Comparison of ENCODE assay signal across 8 cellular contexts in the genomic region with DNA sequence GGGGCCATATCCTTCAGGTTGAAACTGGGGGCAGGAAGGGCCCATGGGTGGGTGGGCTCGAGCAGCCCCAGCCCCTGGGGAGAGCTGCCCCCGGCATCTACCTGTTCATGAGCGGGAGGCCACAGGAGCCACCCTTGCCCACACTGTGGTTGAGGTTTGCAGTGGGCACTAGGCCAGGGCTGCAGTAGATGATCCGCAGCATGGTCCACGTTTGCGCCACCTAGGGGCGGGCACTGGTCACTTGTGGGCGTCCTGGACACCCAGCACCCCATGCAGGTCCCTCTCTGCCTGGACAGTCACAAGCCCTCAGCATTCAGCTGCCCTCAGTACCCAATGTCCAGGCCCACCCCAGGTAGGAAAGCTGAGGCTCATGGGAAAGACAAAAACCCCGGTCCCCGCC. TPM values are rescaled to one million over a fixed set of nuclear protein-coding genes. Genes with fewer than 3 reads are reported as not detected.
A peak's percentile ranks its signal among the peaks of the same experiment; 100 is the strongest.
DNase-seq lines count a peak whose midpoint lies in the region; ATAC-seq and TF ChIP-seq lines count a peak whose summit lies in the region.

No MANE protein-coding gene starts in this region.

- no peak overlapping the region for H3K4me3 ChIP-seq in AG10803 (ENCODE audit: low read length)

- H3K27me3 Mint-ChIP-seq in T-helper 17 cell (no peaks in the 10 kb centered on the region), immature natural killer cell (ENCODE audit: low read depth in 3 of 3) (peaks cover 1 to 12% (median 8%) of the 10 kb centered on the region in 3 donors)

- no peaks in the 10 kb centered on the region for H3K9me3 Mint-ChIP-seq in immature natural killer cell

- H3K4me3 Mint-ChIP-seq in T-helper 17 cell = peak overlapping the region; percentile 28
- peak overlapping the region; percentile 23 to 58 (median 47) for H3K4me3 Mint-ChIP-seq in immature natural killer cell

- no peaks in the 10 kb centered on the region for H3K9me3 ChIP-seq in T-helper 17 cell (ENCODE audit: control insufficient read depth, low read length, poor library complexity, severe bottlenecking)

- H3K27ac Mint-ChIP-seq in T-helper 17 cell = peak overlapping the region; percentile 14
- H3K27ac Mint-ChIP-seq in immature natural killer cell = peak overlapping the region in 3 of 6 donors; percentile 59 to 78 (median 64)

- DNase-seq in AG10803 (ENCODE audit: low read depth) = peak; percentile 40
- no peak for DNase-seq in T-helper 17 cell
- DNase-seq in immature natural killer cell = no peak
- DNase-seq in C1 segment of cervical spinal cord (lab: John Stamatoyannopoulos, UW) = no peak
- DNase-seq in NCI-H524 treated with DMSO at 0.1 percent for 48 hours (lab: John Stamatoyannopoulos, UW) = no peak

- H3K36me3 Mint-ChIP-seq in T-helper 17 cell (ENCODE audit: low read depth) = no peaks in the 10 kb centered on the region
- peaks cover 0 to 2% (median 0%) of the 10 kb centered on the region in 3 donors for H3K36me3 Mint-ChIP-seq in immature natural killer cell

- peaks cover 17% of the 10 kb centered on the region for H3K4me1 Mint-ChIP-seq in T-helper 17 cell
- H3K4me1 Mint-ChIP-seq in immature natural killer cell = peaks cover 19 to 43% of the 10 kb centered on the region in 2 donors

- TF ChIP-seq CTCF in AG10803 (conservative IDR thresholded peaks at IDR 0.05; ENCODE audit: low read length) (peak; percentile 46), GM12874 (IDR thresholded peaks at IDR 0.05; ENCODE audit: insufficient read depth, low read depth, low read length) (peak; percentile 38)

- ATAC-seq in T-helper 17 cell (no peak), HG02678 (IDR thresholded peaks at IDR 0.05; ENCODE audit: unreplicated experiment) (no peak), GM21423 (IDR thresholded peaks at IDR 0.05; ENCODE audit: unreplicated experiment) (no peak)

RNA-seq across cellular contexts. Expression of gene JMJD8, which starts 1.8 kb away (rescaled TPM):
- total RNA-seq in T-helper 17 cell = 10 to 100 TPM; 28.0 to 36.1 TPM
- 10 to 100 TPM; 38.3 to 63.5 (median 47.4) TPM for polyA plus RNA-seq in immature natural killer cell

RNA-seq across cellular contexts. Expression of gene WDR24, which starts 4.2 kb away (rescaled TPM):
- total RNA-seq in T-helper 17 cell = 10 to 100 TPM in 1 of 2 donors, 1 to 10 TPM in 1; 9.0 to 11.7 TPM
- 10 to 100 TPM in 1 of 3 donors, 1 to 10 TPM in 2; 4.9 to 15.1 (median 5.2) TPM for polyA plus RNA-seq in immature natural killer cell

RNA-seq across cellular contexts. Expression of gene STUB1, which starts 5.8 kb away (rescaled TPM):
- 10 to 100 TPM; 65.5 to 67.4 TPM for total RNA-seq in T-helper 17 cell
- polyA plus RNA-seq in immature natural killer cell = 100 to 1,000 TPM; 183 to 225 (median 194) TPM

RNA-seq across cellular contexts. Expression of gene RHBDL1, which starts 10.5 kb away (rescaled TPM):
- total RNA-seq in T-helper 17 cell = 1 to 10 TPM; 5.7 to 5.9 TPM
- not detected for polyA plus RNA-seq in immature natural killer cell

RNA-seq across cellular contexts. Expression of gene RHOT2, which starts 18.0 kb away (rescaled TPM):
- total RNA-seq in T-helper 17 cell = 100 to 1,000 TPM; 190 to 203 TPM
- 10 to 100 TPM; 36.8 to 53.3 (median 43.0) TPM for polyA plus RNA-seq in immature natural killer cell
